ENCODE assay signal across 9 cellular contexts in genomic region chr5:35852084-35852734, GRCh38. TPM values are rescaled to one million over a fixed set of nuclear protein-coding genes. Genes with fewer than 3 reads are reported as not detected.
A peak's percentile ranks its signal among the peaks of the same experiment; 100 is the strongest.
DNase-seq lines count a peak whose midpoint lies in the region; ATAC-seq and TF ChIP-seq lines count a peak whose summit lies in the region.
"Had no signal": no experiment of that assay in that cellular context is flagged by ENCODE, and none has a peak within 500 bp of the region (broad histone marks: within the 10 kb centered on the region; RNA-seq: fewer than 3 reads in every experiment).

No MANE protein-coding gene starts in this region.

- ATAC-seq in GM21576 (IDR thresholded peaks at IDR 0.05; ENCODE audit: unreplicated experiment) (peak; percentile 50), GM19324 (IDR thresholded peaks at IDR 0.05; ENCODE audit: low FRiP score, unreplicated experiment) (no peak)
- ATAC-seq in effector memory CD8-positive, alpha-beta T cell (replicated peaks): no peak

- no peaks in the 10 kb centered on the region for H3K27me3 Mint-ChIP-seq in effector memory CD8-positive, alpha-beta T cell

- peaks cover 39 to 42% of the 10 kb centered on the region in 2 donors for H3K4me1 Mint-ChIP-seq in effector memory CD8-positive, alpha-beta T cell (ENCODE audit: low read depth in 2 of 2)

- H3K36me3 Mint-ChIP-seq in effector memory CD8-positive, alpha-beta T cell (ENCODE audit: insufficient read depth): peaks cover 47% of the 10 kb centered on the region

- peak; percentile 8 for TF ChIP-seq CTCF in AG09319 (IDR thresholded peaks at IDR 0.05; ENCODE audit: low read depth, low read length)

- no peaks in the 10 kb centered on the region for H3K9me3 Mint-ChIP-seq in effector memory CD8-positive, alpha-beta T cell

- H3K27ac Mint-ChIP-seq in effector memory CD8-positive, alpha-beta T cell: peak overlapping the region; percentile 98 to 100

- DNase-seq in AG09319 (ENCODE audit: extremely low read depth, low read depth) (no peak), RPMI7951 (ENCODE audit: low read depth) (peak; percentile 80), cerebellar cortex (ENCODE audit: low spot score) (no peak), NCI-H1694 (lab: John Stamatoyannopoulos, UW) (no peak), NAMALWA (ENCODE audit: low spot score) (no peak)
- DNase-seq in effector memory CD8-positive, alpha-beta T cell: peak in 1 of 3 experiments; percentile 14
- DNase-seq: head of caudate nucleus had no signal

- H3K4me3 Mint-ChIP-seq in effector memory CD8-positive, alpha-beta T cell: peak overlapping the region; percentile 74 to 76

RNA-seq across cellular contexts. Expression of gene IL7R, which starts 4.5 kb away (rescaled TPM):
- total RNA-seq in RPMI7951 (2014; rRNA removed; shearing (Covaris generic)): 1.6 and 2.0 TPM in 2 replicates
